In genomic region chr17:75181608-75182318, GRCh38 we compare ENCODE assay signal across 8 cellular contexts. TPM values are rescaled to one million over a fixed set of nuclear protein-coding genes. Genes with fewer than 3 reads are reported as not detected.
DNase-seq lines count a peak whose midpoint lies in the region; ATAC-seq, FAIRE-seq and TF ChIP-seq lines count a peak whose summit lies in the region.

No MANE protein-coding gene starts in this region.

- H3K36me3 ChIP-seq in endothelial cell of umbilical vein (ENCODE audit: control insufficient read depth in 2 of 2, extremely low read depth in 1 of 2, insufficient read depth in 2 of 2, low read length in 2 of 2) (peaks cover 5 to 6% of the 10 kb centered on the region in 2 experiments), thymus (ENCODE audit: control insufficient read depth, insufficient read depth) (peaks cover 20% of the 10 kb centered on the region)

- H3K27me3 ChIP-seq in endothelial cell of umbilical vein (ENCODE audit: control insufficient read depth in 2 of 2, insufficient read depth in 2 of 2, low read length in 2 of 2) (no peaks in the 10 kb centered on the region), thymus (ENCODE audit: control insufficient read depth, insufficient read depth) (no peaks in the 10 kb centered on the region)

- no peak overlapping the region for H2AFZ ChIP-seq in endothelial cell of umbilical vein (ENCODE audit: low read depth, low read length)

- CTCF ChIA-PET in GM10248 (lab: Yijun Ruan, JAX) (interaction anchor here (1.5 to 2.4 kb wide), 3 partner anchors 10 to 67 kb away, joined by 3 to 18 read pairs (median 8); no protein-coding TSS in a partner anchor), endothelial cell of umbilical vein (lab: Charles Lee) (interaction anchor here (1.4 to 3.0 kb wide), 5 partner anchors 7 to 68 kb away, joined by 3 to 14 read pairs (median 10); no protein-coding TSS in a partner anchor)

- DNase-seq in GM10248 (ENCODE audit: extremely low spot score) (peak; percentile 31), endothelial cell of umbilical vein (ENCODE audit: low read depth, low spot score) (peak; percentile 38), HuH-7 (ENCODE audit: low spot score) (no peak)
- peak; percentile 62 for DNase-seq in activated CD4-positive, alpha-beta T cell treated with anti-CD3 and anti-CD28 coated beads for 48 hours
- peak in 8 of 10 donors; percentile 26 to 50 (median 38) for DNase-seq in naive thymus-derived CD8-positive, alpha-beta T cell

- H3K4me1 ChIP-seq in endothelial cell of umbilical vein (ENCODE audit: control insufficient read depth, extremely low read depth, insufficient read depth, low read length), result peaks cover 10% of the 10 kb centered on the region
- H3K4me1 ChIP-seq in thymus (ENCODE audit: control insufficient read depth, insufficient read depth, low read length), result peaks cover 3% of the 10 kb centered on the region

- peaks cover 0 to 39% (median 0%) of the 10 kb centered on the region in 3 donors for H3K36me3 Mint-ChIP-seq in naive thymus-derived CD8-positive, alpha-beta T cell

- peak overlapping the region; percentile 71 to 98 (median 90) for H3K27ac Mint-ChIP-seq in naive thymus-derived CD8-positive, alpha-beta T cell

- H3K4me3 ChIP-seq in endothelial cell of umbilical vein (replicated peaks in 1 of 3; ENCODE audit: insufficient read depth in 1 of 3, low read depth in 1 of 3, low read length in 3 of 3) (peak overlapping the region; percentile 69 to 95 (median 88)), thymus (ENCODE audit: low read length) (peak overlapping the region; percentile 98)

- H4K20me1 ChIP-seq in endothelial cell of umbilical vein (replicated peaks; ENCODE audit: control insufficient read depth, extremely low read depth, insufficient read depth, low read length), result peaks cover 5% of the 10 kb centered on the region

- H3K27me3 Mint-ChIP-seq in naive thymus-derived CD8-positive, alpha-beta T cell, result no peaks in the 10 kb centered on the region

- dilution Hi-C loops in endothelial cell of umbilical vein (cut with MboI; ENCODE audit: extremely low pct_ligation_motif_present, low sequenced_read_pairs), result no loop called here

- peaks cover 15 to 54% (median 42%) of the 10 kb centered on the region in 4 donors for H3K4me1 Mint-ChIP-seq in naive thymus-derived CD8-positive, alpha-beta T cell

- H3K9me3 ChIP-seq in endothelial cell of umbilical vein (replicated peaks; ENCODE audit: control insufficient read depth, insufficient read depth, low read length), result no peaks in the 10 kb centered on the region
- no peaks in the 10 kb centered on the region for H3K9me3 ChIP-seq in thymus (ENCODE audit: control insufficient read depth)

- peak overlapping the region; percentile 87 to 97 (median 92) for H3K4me3 Mint-ChIP-seq in naive thymus-derived CD8-positive, alpha-beta T cell

- peak overlapping the region; percentile 99 for H3K4me2 ChIP-seq in endothelial cell of umbilical vein (ENCODE audit: insufficient read depth, low read length)

- H3K9ac ChIP-seq in endothelial cell of umbilical vein (replicated peaks; ENCODE audit: extremely low read depth, insufficient read depth, low read length), result peak overlapping the region; percentile 96

- BruUV-seq in endothelial cell of umbilical vein (replicated peaks; lab: Mats Ljungman, UMichigan), result no TSS peak

- peaks cover 53% of the 10 kb centered on the region for H3K79me2 ChIP-seq in endothelial cell of umbilical vein (ENCODE audit: control insufficient read depth, insufficient read depth, low read length)

- peak overlapping the region; percentile 85 for H3K27ac ChIP-seq in endothelial cell of umbilical vein (ENCODE audit: insufficient read depth, low read depth, low read length)
- peak overlapping the region; percentile 100 for H3K27ac ChIP-seq in thymus (ENCODE audit: low read depth)

- TF ChIP-seq POLR2A in endothelial cell of umbilical vein (IDR thresholded peaks at IDR 0.05; ENCODE audit: low read depth, low read length), result no peak

- WGBS in thymus, result under 1% methylated on average over 34 of the region's 34 CpGs

- no peak for TF ChIP-seq CTCF in GM10248 (IDR thresholded peaks at IDR 0.05; ENCODE audit: control extremely low read depth, extremely low read depth, low read depth, missing control alignments)
- TF ChIP-seq CTCF in endothelial cell of umbilical vein (IDR thresholded peaks at IDR 0.05; ENCODE audit: extremely low read depth in 1 of 2, insufficient read depth in 1 of 2, low read depth in 1 of 2, low read length in 2 of 2), result no peak

- POLR2A ChIA-PET in GM10248 (lab: Yijun Ruan, JAX), result no interaction called here
- POLR2A ChIA-PET in endothelial cell of umbilical vein (lab: Charles Lee), result no interaction called here
- POLR2A ChIA-PET in naive thymus-derived CD8-positive, alpha-beta T cell (lab: Charles Lee), result interaction anchor here (0.5 to 2.6 kb wide), 10 partner anchors 31 to 334 kb away, joined by 3 to 13 read pairs (median 5); partner anchors contain the start of genes ARMC7, GGA3, MIF4GD and MRPL58

- H3K9me1 ChIP-seq in endothelial cell of umbilical vein (replicated peaks; ENCODE audit: control insufficient read depth, extremely low read depth, insufficient read depth, low read length), result no peaks in the 10 kb centered on the region

- no peaks in the 10 kb centered on the region for H3K9me3 Mint-ChIP-seq in naive thymus-derived CD8-positive, alpha-beta T cell

- peak; percentile 38 for FAIRE-seq in endothelial cell of umbilical vein (lab: Jason Lieb, UNC)

- intact Hi-C loops in endothelial cell of umbilical vein (cut with micrococcal nuclease), result loop anchor here (2.0 to 5.0 kb wide), 3 partner anchors 51 to 134 kb away; partner anchors contain the start of genes ARMC7, ATP5PD, KCTD2 and NT5C

- peak; percentile 6 for ATAC-seq in HG03469 (IDR thresholded peaks at IDR 0.05; ENCODE audit: unreplicated experiment)
- ATAC-seq in naive thymus-derived CD8-positive, alpha-beta T cell, result peak; percentile 9 to 12
- ATAC-seq in GM19328 (IDR thresholded peaks at IDR 0.05; ENCODE audit: unreplicated experiment), result no peak

TF ChIP-seq in endothelial cell of umbilical vein, 7 proteins besides CTCF, POLR2A, EP300 and RAD21 (continues in another document):
- no peak for TF ChIP-seq EZH2 (IDR thresholded peaks at IDR 0.05; ENCODE audit: borderline replicate concordance, low read depth, low read length, severe bottlenecking)
- no peak for TF ChIP-seq MAX (IDR thresholded peaks at IDR 0.05; ENCODE audit: insufficient read depth, insufficient read length)
- no peak for TF ChIP-seq GATA2 (IDR thresholded peaks at IDR 0.05; ENCODE audit: insufficient read depth, insufficient read length, low read depth, low read length)

RNA-seq across cellular contexts. Expression of gene SUMO2, which starts 1.0 kb away (rescaled TPM):
- 424 and 437 TPM in 2 replicates for total RNA-seq in endothelial cell of umbilical vein
- polyA plus RNA-seq in endothelial cell of umbilical vein, result 62.0 and 75.6 TPM in 2 replicates
- 86.6 and 95.1 TPM in 2 replicates for polyA plus RNA-seq in endothelial cell of umbilical vein (2011; cell fraction: cytosol; rRNA removed)
- 39.1 and 44.6 TPM in 2 replicates for polyA plus RNA-seq in endothelial cell of umbilical vein (2011; cell fraction: nucleus; rRNA removed)
- 267 and 404 TPM in 2 replicates for polyA plus RNA-seq in endothelial cell of umbilical vein (2012)
- 93.0 and 121 TPM in 2 replicates for polyA minus RNA-seq in endothelial cell of umbilical vein
- polyA minus RNA-seq in endothelial cell of umbilical vein (2011; cell fraction: cytosol; rRNA and poly(A)+ RNA removed), result 178 TPM
- 20.2 and 23.2 TPM in 2 replicates for polyA minus RNA-seq in endothelial cell of umbilical vein (2011; cell fraction: nucleus; rRNA and poly(A)+ RNA removed)
- 100 to 1,000 TPM; 250 to 255 TPM for total RNA-seq in naive thymus-derived CD8-positive, alpha-beta T cell
- polyA plus RNA-seq in naive thymus-derived CD8-positive, alpha-beta T cell, result 100 to 1,000 TPM; 293 to 381 (median 325) TPM
- polyA plus RNA-seq in thymus, result 135 TPM

RNA-seq across cellular contexts. Expression of gene NUP85, which starts 23.7 kb away (rescaled TPM):
- total RNA-seq in endothelial cell of umbilical vein, result 98.3 and 105 TPM in 2 replicates
- 116 and 120 TPM in 2 replicates for polyA plus RNA-seq in endothelial cell of umbilical vein
- 76.5 and 96.6 TPM in 2 replicates for polyA plus RNA-seq in endothelial cell of umbilical vein (2011; cell fraction: cytosol; rRNA removed)
- 345 and 386 TPM in 2 replicates for polyA plus RNA-seq in endothelial cell of umbilical vein (2011; cell fraction: nucleus; rRNA removed)
- 63.7 and 73.8 TPM in 2 replicates for polyA plus RNA-seq in endothelial cell of umbilical vein (2012)
- 75.2 and 106 TPM in 2 replicates for polyA minus RNA-seq in endothelial cell of umbilical vein
- 50.6 TPM for polyA minus RNA-seq in endothelial cell of umbilical vein (2011; cell fraction: cytosol; rRNA and poly(A)+ RNA removed)
- 58.3 and 81.4 TPM in 2 replicates for polyA minus RNA-seq in endothelial cell of umbilical vein (2011; cell fraction: nucleus; rRNA and poly(A)+ RNA removed)
- 100 to 1,000 TPM; 150 to 155 TPM for total RNA-seq in naive thymus-derived CD8-positive, alpha-beta T cell
- 10 to 100 TPM; 17.3 to 39.4 (median 21.4) TPM for polyA plus RNA-seq in naive thymus-derived CD8-positive, alpha-beta T cell
- polyA plus RNA-seq in thymus, result 88.3 TPM

RNA-seq across cellular contexts. Expression of gene JPT1, which starts 27.5 kb away (rescaled TPM):
- 352 and 364 TPM in 2 replicates for total RNA-seq in endothelial cell of umbilical vein
- 143 and 212 TPM in 2 replicates for polyA plus RNA-seq in endothelial cell of umbilical vein
- 393 and 396 TPM in 2 replicates for polyA plus RNA-seq in endothelial cell of umbilical vein (2011; cell fraction: cytosol; rRNA removed)
- 146 and 158 TPM in 2 replicates for polyA plus RNA-seq in endothelial cell of umbilical vein (2011; cell fraction: nucleus; rRNA removed)
- polyA plus RNA-seq in endothelial cell of umbilical vein (2012), result 735 and 931 TPM in 2 replicates
- polyA minus RNA-seq in endothelial cell of umbilical vein, result 37.1 and 45.3 TPM in 2 replicates
- 249 TPM for polyA minus RNA-seq in endothelial cell of umbilical vein (2011; cell fraction: cytosol; rRNA and poly(A)+ RNA removed)
- polyA minus RNA-seq in endothelial cell of umbilical vein (2011; cell fraction: nucleus; rRNA and poly(A)+ RNA removed), result 38.5 and 44.2 TPM in 2 replicates
- 10 to 100 TPM; 25.6 to 27.0 TPM for total RNA-seq in naive thymus-derived CD8-positive, alpha-beta T cell
- polyA plus RNA-seq in naive thymus-derived CD8-positive, alpha-beta T cell, result 10 to 100 TPM; 68.6 to 76.6 (median 70.7) TPM
- 130 TPM for polyA plus RNA-seq in thymus

RNA-seq across cellular contexts. Expression of gene NT5C, which starts 50.2 kb away (rescaled TPM):
- total RNA-seq in endothelial cell of umbilical vein, result 32.6 and 39.2 TPM in 2 replicates
- polyA plus RNA-seq in endothelial cell of umbilical vein (29.1 and 38.0 TPM in 2 replicates), thymus (103 TPM)
- 19.9 and 31.5 TPM in 2 replicates for polyA plus RNA-seq in endothelial cell of umbilical vein (2011; cell fraction: cytosol; rRNA removed)
- 32.4 and 37.5 TPM in 2 replicates for polyA plus RNA-seq in endothelial cell of umbilical vein (2011; cell fraction: nucleus; rRNA removed)
- 22.4 and 23.6 TPM in 2 replicates for polyA plus RNA-seq in endothelial cell of umbilical vein (2012)
- polyA minus RNA-seq in endothelial cell of umbilical vein, result 7.8 and 8.9 TPM in 2 replicates
- polyA minus RNA-seq in endothelial cell of umbilical vein (2011; cell fraction: cytosol; rRNA and poly(A)+ RNA removed), result 16.2 TPM
- polyA minus RNA-seq in endothelial cell of umbilical vein (2011; cell fraction: nucleus; rRNA and poly(A)+ RNA removed), result 5.0 and 6.6 TPM in 2 replicates
- 10 to 100 TPM; 52.8 to 66.6 TPM for total RNA-seq in naive thymus-derived CD8-positive, alpha-beta T cell
- polyA plus RNA-seq in naive thymus-derived CD8-positive, alpha-beta T cell, result 10 to 100 TPM; 46.0 to 53.6 (median 50.6) TPM
